7 cellular contexts compared by ENCODE assay signal in genomic region chr16:84730406-84731106, GRCh38. TPM values are rescaled to one million over a fixed set of nuclear protein-coding genes. Genes with fewer than 3 reads are reported as not detected.
DNase-seq lines count a peak whose midpoint lies in the region; ATAC-seq and TF ChIP-seq lines count a peak whose summit lies in the region.

No MANE protein-coding gene starts in this region.

- H3K4me1 Mint-ChIP-seq in activated CD8-positive, alpha-beta T cell treated with anti-CD3 and anti-CD28 coated beads for 36 hours (ENCODE audit: low read depth): peaks cover 57% of the 10 kb centered on the region

- no peak overlapping the region for H2AFZ ChIP-seq in DND-41 (ENCODE audit: low read depth, low read length)

- CTCF ChIA-PET in activated CD8-positive, alpha-beta T cell treated with anti-CD3 and anti-CD28 coated beads for 36 hours (lab: Charles Lee): interaction anchor here (1.2 to 9.6 kb wide), 8 partner anchors 9 to 240 kb away, joined by 5 to 140 read pairs (median 7); no protein-coding TSS in a partner anchor

- peak overlapping the region; percentile 55 for H3K4me2 ChIP-seq in DND-41 (ENCODE audit: insufficient read depth, low read length)

- H3K9me3 ChIP-seq in DND-41 (ENCODE audit: insufficient read depth, low read length, severe bottlenecking): no peaks in the 10 kb centered on the region

- no peaks in the 10 kb centered on the region for H3K27me3 Mint-ChIP-seq in activated CD8-positive, alpha-beta T cell treated with anti-CD3 and anti-CD28 coated beads for 36 hours

- no peak overlapping the region for H3K9ac ChIP-seq in DND-41 (ENCODE audit: low read depth, low read length)

- intact Hi-C loops in activated CD8-positive, alpha-beta T cell treated with anti-CD3 and anti-CD28 coated beads for 36 hours (cut with micrococcal nuclease): no loop called here

- H4K20me1 ChIP-seq in DND-41 (ENCODE audit: insufficient read depth, low read length): peaks cover 78% of the 10 kb centered on the region

- no peak for TF ChIP-seq CTCF in DND-41 (IDR thresholded peaks at IDR 0.05; ENCODE audit: borderline replicate concordance, extremely low read depth, low read length, poor library complexity, severe bottlenecking)
- no peak for TF ChIP-seq CTCF in activated CD8-positive, alpha-beta T cell treated with anti-CD3 and anti-CD28 coated beads for 36 hours (IDR thresholded peaks at IDR 0.05)

- H3K27ac Mint-ChIP-seq in activated CD8-positive, alpha-beta T cell treated with anti-CD3 and anti-CD28 coated beads for 36 hours: no peak overlapping the region

- peaks cover 100% of the 10 kb centered on the region for H3K79me2 ChIP-seq in DND-41 (ENCODE audit: insufficient read depth, low read length)

- peaks cover 6% of the 10 kb centered on the region for H3K36me3 Mint-ChIP-seq in activated CD8-positive, alpha-beta T cell treated with anti-CD3 and anti-CD28 coated beads for 36 hours (ENCODE audit: low read depth)

- H3K36me3 ChIP-seq in DND-41 (ENCODE audit: insufficient read depth, low read length): peaks cover 21% of the 10 kb centered on the region; the same call in 1 of the 2 replicates

- no peak overlapping the region for H3K4me3 ChIP-seq in DND-41 (ENCODE audit: low read depth in 1 of 2, low read length in 2 of 2)

- POLR2A ChIA-PET in activated CD8-positive, alpha-beta T cell treated with anti-CD3 and anti-CD28 coated beads for 36 hours (lab: Charles Lee): interaction anchor here (0.6 to 1.9 kb wide), 4 partner anchors 11 to 546 kb away, joined by 3 to 6 read pairs (median 4); no protein-coding TSS in a partner anchor

- peak overlapping the region; percentile 70 for H3K27ac ChIP-seq in DND-41 (ENCODE audit: low read length)

- peak; percentile 47 for DNase-seq in DND-41
- DNase-seq in NCI-H2029 (lab: John Stamatoyannopoulos, UW): peak; percentile 17
- DNase-seq in activated CD8-positive, alpha-beta T cell treated with anti-CD3 and anti-CD28 coated beads for 36 hours: peak; percentile 64
- peak; percentile 85 for DNase-seq in glomerular endothelial cell (ENCODE audit: extremely low read depth, low read depth, low spot score)
- DNase-seq in pons (ENCODE audit: low spot score): peak; percentile 86

- H3K4me1 ChIP-seq in DND-41 (ENCODE audit: insufficient read depth, low read length): peaks cover 39% of the 10 kb centered on the region

- ATAC-seq in DND-41 (ENCODE audit: insufficient read depth, low read depth): peak; percentile 91
- peak; percentile 42 for ATAC-seq in GM21717 (IDR thresholded peaks at IDR 0.05; ENCODE audit: unreplicated experiment)
- ATAC-seq in activated CD8-positive, alpha-beta T cell treated with anti-CD3 and anti-CD28 coated beads for 36 hours: peak; percentile 71
- no peak for ATAC-seq in HG03139 (IDR thresholded peaks at IDR 0.05; ENCODE audit: unreplicated experiment)

- H3K4me3 Mint-ChIP-seq in activated CD8-positive, alpha-beta T cell treated with anti-CD3 and anti-CD28 coated beads for 36 hours: no peak overlapping the region

- H3K9me3 Mint-ChIP-seq in activated CD8-positive, alpha-beta T cell treated with anti-CD3 and anti-CD28 coated beads for 36 hours: no peaks in the 10 kb centered on the region

- H3K27me3 ChIP-seq in DND-41 (ENCODE audit: insufficient read depth, low read length, poor library complexity): no peaks in the 10 kb centered on the region

RNA-seq across cellular contexts. Expression of gene USP10, which starts 30.8 kb away (rescaled TPM):
- total RNA-seq in activated CD8-positive, alpha-beta T cell treated with anti-CD3 and anti-CD28 coated beads for 36 hours: 100 to 1,000 TPM; 116 TPM
- total RNA-seq in glomerular endothelial cell: 52.6 and 70.8 TPM in 2 replicates

Comparison
In these comparisons a context has a peak if more than half of its experiments do, and no peak if none do; other contexts are left out.
1. DNase-seq: peak in every context shown above with its lines; median percentile 86 in pons; 85 in glomerular endothelial cell; 64 in activated CD8-positive, alpha-beta T cell treated with anti-CD3 and anti-CD28 coated beads for 36 hours; 47 in DND-41; 17 in NCI-H2029.